Comparison of ENCODE assay signal across 19 cellular contexts in the genomic region with DNA sequence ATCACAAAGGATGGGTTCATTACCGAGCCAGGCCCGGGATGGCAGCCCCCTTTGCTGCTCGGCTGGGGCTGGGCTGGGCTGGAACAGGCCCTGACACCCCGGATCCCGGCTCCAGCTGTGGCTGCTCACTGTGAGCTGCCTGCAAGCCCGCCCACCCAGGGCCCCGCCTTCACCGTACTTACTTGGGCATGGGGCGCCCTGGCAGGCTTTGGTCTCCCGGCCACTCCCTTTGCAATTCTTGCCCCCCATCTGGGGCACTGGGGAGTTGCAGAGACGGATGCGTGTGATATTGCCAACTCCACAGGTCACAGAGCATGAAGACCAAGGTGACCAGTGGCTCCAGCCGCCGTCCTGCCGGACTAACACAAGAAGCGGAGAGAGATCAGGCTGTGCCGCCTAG. TPM values are rescaled to one million over a fixed set of nuclear protein-coding genes. Genes with fewer than 3 reads are reported as not detected.
"Had no signal": no experiment of that assay in that cellular context is flagged by ENCODE, and none has a peak within 500 bp of the region (broad histone marks: within the 10 kb centered on the region; RNA-seq: fewer than 3 reads in every experiment).

No MANE protein-coding gene starts in this region.

- H3K4me1 ChIP-seq: colonic mucosa, tibial artery, upper lobe of right lung had no signal

- ATAC-seq: foreskin keratinocyte; left lobe of liver; mucosa of descending colon; naive thymus-derived CD8-positive, alpha-beta T cell; right cardiac atrium; stimulated activated effector memory CD8-positive, alpha-beta T cell treated with anti-CD3 and anti-CD28 coated beads, Interleukin-12 subunit alpha, Interleukin-12 subunit beta, amount 100 ng/mL, for 72 hours; stimulated activated naive CD8-positive, alpha-beta T cell treated with anti-CD3 and anti-CD28 coated beads, Interleukin-15, Interleukin-2, amounts not matched to agents 100 U/mL and 50 U/mL, for 24 hours; upper lobe of right lung had no signal

- H3K36me3 ChIP-seq: colonic mucosa, neutrophil, ovary, upper lobe of right lung had no signal

- H3K27me3 ChIP-seq: colonic mucosa, foreskin keratinocyte, neutrophil, ovary, tibial artery, upper lobe of right lung had no signal

- H3K4me3 Mint-ChIP-seq: naive thymus-derived CD8-positive, alpha-beta T cell; stimulated activated effector memory CD8-positive, alpha-beta T cell treated with anti-CD3 and anti-CD28 coated beads, Interleukin-12 subunit alpha, Interleukin-12 subunit beta, amount 100 ng/mL, for 72 hours had no signal

- H3K4me3 ChIP-seq: colonic mucosa, mucosa of descending colon, ovary, tibial artery, upper lobe of right lung had no signal

- DNase-seq: colonic mucosa; dermis blood vessel endothelial cell; erythroblast; foreskin keratinocyte; mammary epithelial cell; mucosa of descending colon; naive thymus-derived CD8-positive, alpha-beta T cell; right cardiac atrium; stimulated activated CD4-positive, alpha-beta T cell treated with anti-CD3 and anti-CD28 coated beads, Interleukin-4, amount 100 ng/mL, for 1 hour; stimulated activated CD8-positive, alpha-beta memory T cell treated with anti-CD3 and anti-CD28 coated beads, Interleukin-4, amount 100 ng/mL, for 48 hours; stimulated activated naive CD8-positive, alpha-beta T cell treated with anti-CD3 and anti-CD28 coated beads, Interleukin-15, Interleukin-2, amounts not matched to agents 100 U/mL and 50 U/mL, for 24 hours; tibial artery; upper lobe of right lung had no signal

- H3K9me3 ChIP-seq: colonic mucosa, mucosa of descending colon, ovary, tibial artery, upper lobe of right lung had no signal

- H3K4me1 Mint-ChIP-seq: naive thymus-derived CD8-positive, alpha-beta T cell had no signal

- H3K27ac Mint-ChIP-seq: naive thymus-derived CD8-positive, alpha-beta T cell; progenitor cell of endocrine pancreas; stimulated activated effector memory CD8-positive, alpha-beta T cell treated with anti-CD3 and anti-CD28 coated beads, Interleukin-12 subunit alpha, Interleukin-12 subunit beta, amount 100 ng/mL, for 72 hours had no signal

- H3K27ac ChIP-seq: colonic mucosa, foreskin keratinocyte, neutrophil, ovary, tibial artery, upper lobe of right lung had no signal

RNA-seq across cellular contexts. Expression of a gene that starts 16.7 kb away (rescaled TPM):
- total RNA-seq: endothelial cell of umbilical vein; naive thymus-derived CD8-positive, alpha-beta T cell; progenitor cell of endocrine pancreas had no signal
